ENCODE assay signal across 38 cellular contexts in the genomic region with DNA sequence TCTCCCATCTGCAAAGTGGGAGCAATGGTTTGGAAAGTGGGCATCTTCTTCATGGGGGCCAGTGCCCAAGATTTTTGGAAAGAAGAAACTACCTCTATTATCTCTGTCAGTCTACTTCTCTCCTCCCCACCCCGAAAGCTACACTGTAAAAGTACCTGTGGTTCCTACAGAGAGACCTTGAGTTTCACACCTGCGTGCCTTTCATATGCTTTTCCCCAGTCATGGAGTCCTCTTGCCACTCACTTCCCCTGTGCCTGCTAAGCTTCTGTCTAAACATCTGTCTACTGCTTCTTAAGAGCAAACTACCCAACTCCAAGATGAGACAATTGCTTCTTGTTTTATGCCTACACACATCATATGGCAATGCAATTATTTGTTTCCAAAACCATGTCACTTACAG.
"Had no signal": no experiment of that assay in that cellular context is flagged by ENCODE, and none has a peak within 500 bp of the region (broad histone marks: within the 10 kb centered on the region; RNA-seq: fewer than 3 reads in every experiment).

No MANE protein-coding gene starts in this region.

- H3K36me3 ChIP-seq: cardiac muscle cell had no signal

- DNase-seq: activated CD4-positive, alpha-beta memory T cell treated with anti-CD3 and anti-CD28 coated beads, Interleukin-2, amount 10 ng/mL, durations not matched to agents 7 days and 5 days; activated CD4-positive, alpha-beta T cell treated with anti-CD3 and anti-CD28 coated beads for 1 hour; activated CD4-positive, alpha-beta T cell treated with anti-CD3 and anti-CD28 coated beads for 36 hours; activated CD4-positive, alpha-beta T cell treated with anti-CD3 and anti-CD28 coated beads for 48 hours; activated CD4-positive, alpha-beta T cell treated with anti-CD3 and anti-CD28 coated beads, Interleukin-2, amount 10 ng/mL, durations not matched to agents 7 days and 5 days; activated CD4-positive, alpha-beta T cell treated with anti-CD3 and anti-CD28 coated beads, Interleukin-2, amount 50 U/mL, for 48 hours; activated CD4-positive, CD25-positive, alpha-beta regulatory T cell; activated CD8-positive, alpha-beta memory T cell treated with anti-CD3 and anti-CD28 coated beads for 24 hours; activated CD8-positive, alpha-beta memory T cell treated with anti-CD3 and anti-CD28 coated beads, Interleukin-2, amount 10 ng/mL, durations not matched to agents 7 days and 5 days; activated CD8-positive, alpha-beta memory T cell treated with anti-CD3 and anti-CD28 coated beads, Interleukin-2, amount 50 U/mL, for 48 hours; activated CD8-positive, alpha-beta T cell treated with anti-CD3 and anti-CD28 coated beads, Interleukin-2, amount 10 ng/mL, durations not matched to agents 7 days and 5 days; activated effector memory CD4-positive, alpha-beta T cell treated with Interleukin-2 at 50 U/mL for 16 hours; activated gamma-delta T cell; activated naive CD4-positive, alpha-beta T cell treated with anti-CD3 and anti-CD28 coated beads, Interleukin-2, amount 10 ng/mL, durations not matched to agents 7 days and 5 days; activated naive CD4-positive, alpha-beta T cell treated with Interleukin-2 at 50 U/mL for 16 hours; activated naive CD8-positive, alpha-beta T cell treated with anti-CD3 and anti-CD28 coated beads, Interleukin-2, amount 10 ng/mL, durations not matched to agents 7 days and 5 days; activated naive CD8-positive, alpha-beta T cell treated with anti-CD3 and anti-CD28 coated beads, Interleukin-2, amount 50 U/mL, for 24 hours; activated T-cell treated with anti-CD3 and anti-CD28 coated beads, Interleukin-2, amount 50 U/mL, for 24 hours; activated T-cell treated with anti-CD3 and anti-CD28 coated beads, Interleukin-2, amount 50 U/mL, for 48 hours; amygdala; anterior cingulate cortex; caudate nucleus; cerebellar nuclear complex; T-helper 2 cell; T-helper 9 cell had no signal

- H3K27ac Mint-ChIP-seq: activated CD4-positive, alpha-beta memory T cell treated with anti-CD3 and anti-CD28 coated beads, Interleukin-2, amount 10 ng/mL, durations not matched to agents 7 days and 5 days; activated CD4-positive, alpha-beta T cell treated with anti-CD3 and anti-CD28 coated beads for 36 hours; activated CD4-positive, alpha-beta T cell treated with anti-CD3 and anti-CD28 coated beads, Interleukin-2, amount 10 ng/mL, durations not matched to agents 7 days and 5 days; activated CD8-positive, alpha-beta memory T cell treated with anti-CD3 and anti-CD28 coated beads, Interleukin-2, amount 10 ng/mL, durations not matched to agents 7 days and 5 days; activated CD8-positive, alpha-beta T cell treated with anti-CD3 and anti-CD28 coated beads, Interleukin-2, amount 10 ng/mL, durations not matched to agents 7 days and 5 days; activated naive CD4-positive, alpha-beta T cell treated with anti-CD3 and anti-CD28 coated beads, Interleukin-2, amount 10 ng/mL, durations not matched to agents 7 days and 5 days; activated naive CD4-positive, alpha-beta T cell treated with anti-CD3 and anti-CD28 coated beads, Interleukin-2, amount 50 U/mL, for 24 hours; activated naive CD8-positive, alpha-beta T cell; activated naive CD8-positive, alpha-beta T cell treated with anti-CD3 and anti-CD28 coated beads, Interleukin-2, amount 10 ng/mL, durations not matched to agents 7 days and 5 days; activated naive CD8-positive, alpha-beta T cell treated with anti-CD3 and anti-CD28 coated beads, Interleukin-2, amount 50 U/mL, for 24 hours; activated T-cell treated with anti-CD3 and anti-CD28 coated beads, Interleukin-2, amount 50 U/mL, for 24 hours; activated T-helper 2 cell treated with anti-CD3 and anti-CD28 coated beads, Interferon-gamma antibody, Interleukin-2, Interleukin-4, amounts not matched to agents 10 μg/mL and 5 μg/mL and 100 μg/mL, durations not matched to agents 14 hours and 24 hours and 36 hours; brain; T-helper 1 cell treated with Interleukin-12 subunit alpha and Interleukin-12 subunit beta and Interleukin-4 antibody, amounts not matched to agents 30 μg/mL and 1 μg/mL, for 36 hours; T-helper 2 cell treated with Interferon-gamma antibody and Interleukin-4, amounts not matched to agents 5 μg/mL and 100 μg/mL, for 36 hours had no signal

- H3K27ac ChIP-seq: ascending aorta, cardiac muscle cell, VCaP had no signal

- H3K9me3 Mint-ChIP-seq: activated CD4-positive, alpha-beta memory T cell treated with anti-CD3 and anti-CD28 coated beads, Interleukin-2, amount 10 ng/mL, durations not matched to agents 7 days and 5 days; activated CD4-positive, alpha-beta T cell treated with anti-CD3 and anti-CD28 coated beads, Interleukin-2, amount 10 ng/mL, durations not matched to agents 7 days and 5 days; activated naive CD4-positive, alpha-beta T cell treated with anti-CD3 and anti-CD28 coated beads, Interleukin-2, amount 10 ng/mL, durations not matched to agents 7 days and 5 days; activated naive CD8-positive, alpha-beta T cell treated with anti-CD3 and anti-CD28 coated beads, Interleukin-2, amount 10 ng/mL, durations not matched to agents 7 days and 5 days; activated T-helper 2 cell treated with anti-CD3 and anti-CD28 coated beads, Interferon-gamma antibody, Interleukin-2, Interleukin-4, amounts not matched to agents 10 μg/mL and 5 μg/mL and 100 μg/mL, durations not matched to agents 14 hours and 24 hours and 36 hours; central memory CD8-positive, alpha-beta T cell; T-helper 1 cell treated with Interleukin-12 subunit alpha and Interleukin-12 subunit beta and Interleukin-4 antibody, amounts not matched to agents 30 μg/mL and 1 μg/mL, for 36 hours; T-helper 2 cell treated with Interferon-gamma antibody and Interleukin-4, amounts not matched to agents 5 μg/mL and 100 μg/mL, for 36 hours had no signal

- H3K27me3 ChIP-seq: ascending aorta, cardiac muscle cell had no signal

- H3K4me1 ChIP-seq: ascending aorta had no signal

- H3K27me3 Mint-ChIP-seq: activated CD4-positive, alpha-beta memory T cell treated with anti-CD3 and anti-CD28 coated beads, Interleukin-2, amount 10 ng/mL, durations not matched to agents 7 days and 5 days; activated CD4-positive, alpha-beta T cell treated with anti-CD3 and anti-CD28 coated beads for 36 hours; activated CD4-positive, alpha-beta T cell treated with anti-CD3 and anti-CD28 coated beads, Interleukin-2, amount 10 ng/mL, durations not matched to agents 7 days and 5 days; activated CD8-positive, alpha-beta memory T cell treated with anti-CD3 and anti-CD28 coated beads, Interleukin-2, amount 10 ng/mL, durations not matched to agents 7 days and 5 days; activated naive CD4-positive, alpha-beta T cell treated with anti-CD3 and anti-CD28 coated beads, Interleukin-2, amount 10 ng/mL, durations not matched to agents 7 days and 5 days; activated naive CD4-positive, alpha-beta T cell treated with anti-CD3 and anti-CD28 coated beads, Interleukin-2, amount 50 U/mL, for 24 hours; activated naive CD8-positive, alpha-beta T cell; activated naive CD8-positive, alpha-beta T cell treated with anti-CD3 and anti-CD28 coated beads, Interleukin-2, amount 10 ng/mL, durations not matched to agents 7 days and 5 days; activated naive CD8-positive, alpha-beta T cell treated with anti-CD3 and anti-CD28 coated beads, Interleukin-2, amount 50 U/mL, for 24 hours; activated T-cell treated with anti-CD3 and anti-CD28 coated beads, Interleukin-2, amount 50 U/mL, for 24 hours; brain; central memory CD8-positive, alpha-beta T cell had no signal

- H3K36me3 Mint-ChIP-seq: activated CD8-positive, alpha-beta memory T cell treated with anti-CD3 and anti-CD28 coated beads, Interleukin-2, amount 10 ng/mL, durations not matched to agents 7 days and 5 days; activated naive CD4-positive, alpha-beta T cell treated with anti-CD3 and anti-CD28 coated beads, Interleukin-2, amount 10 ng/mL, durations not matched to agents 7 days and 5 days; brain had no signal

- H3K9me3 ChIP-seq: ascending aorta had no signal

- H3K4me1 Mint-ChIP-seq: activated CD4-positive, alpha-beta memory T cell treated with anti-CD3 and anti-CD28 coated beads, Interleukin-2, amount 10 ng/mL, durations not matched to agents 7 days and 5 days; activated CD4-positive, alpha-beta T cell treated with anti-CD3 and anti-CD28 coated beads for 36 hours; activated CD4-positive, alpha-beta T cell treated with anti-CD3 and anti-CD28 coated beads, Interleukin-2, amount 10 ng/mL, durations not matched to agents 7 days and 5 days; activated CD8-positive, alpha-beta memory T cell treated with anti-CD3 and anti-CD28 coated beads, Interleukin-2, amount 10 ng/mL, durations not matched to agents 7 days and 5 days; activated naive CD4-positive, alpha-beta T cell treated with anti-CD3 and anti-CD28 coated beads, Interleukin-2, amount 10 ng/mL, durations not matched to agents 7 days and 5 days; activated naive CD4-positive, alpha-beta T cell treated with anti-CD3 and anti-CD28 coated beads, Interleukin-2, amount 50 U/mL, for 24 hours; activated naive CD8-positive, alpha-beta T cell treated with anti-CD3 and anti-CD28 coated beads, Interleukin-2, amount 10 ng/mL, durations not matched to agents 7 days and 5 days; activated naive CD8-positive, alpha-beta T cell treated with anti-CD3 and anti-CD28 coated beads, Interleukin-2, amount 50 U/mL, for 24 hours; brain; central memory CD8-positive, alpha-beta T cell had no signal

- ATAC-seq: activated CD4-positive, alpha-beta T cell treated with anti-CD3 and anti-CD28 coated beads for 36 hours; activated CD4-positive, CD25-positive, alpha-beta regulatory T cell treated with anti-CD3 and anti-CD28 coated beads, Interleukin-2, amount 50 U/mL, for 24 hours; activated CD8-positive, alpha-beta memory T cell treated with anti-CD3 and anti-CD28 coated beads, Interleukin-2, amount 10 ng/mL, durations not matched to agents 7 days and 5 days; activated CD8-positive, alpha-beta T cell treated with anti-CD3 and anti-CD28 coated beads, Interleukin-2, amount 10 ng/mL, durations not matched to agents 7 days and 5 days; activated naive CD8-positive, alpha-beta T cell treated with anti-CD3 and anti-CD28 coated beads, Interleukin-2, amount 50 U/mL, for 24 hours had no signal

- FAIRE-seq: bronchial epithelial cell, TTC549 had no signal

- H3K4me3 Mint-ChIP-seq: activated CD4-positive, alpha-beta memory T cell treated with anti-CD3 and anti-CD28 coated beads, Interleukin-2, amount 10 ng/mL, durations not matched to agents 7 days and 5 days; activated CD4-positive, alpha-beta T cell treated with anti-CD3 and anti-CD28 coated beads for 36 hours; activated CD4-positive, alpha-beta T cell treated with anti-CD3 and anti-CD28 coated beads, Interleukin-2, amount 10 ng/mL, durations not matched to agents 7 days and 5 days; activated CD8-positive, alpha-beta memory T cell treated with anti-CD3 and anti-CD28 coated beads, Interleukin-2, amount 10 ng/mL, durations not matched to agents 7 days and 5 days; activated CD8-positive, alpha-beta T cell treated with anti-CD3 and anti-CD28 coated beads, Interleukin-2, amount 10 ng/mL, durations not matched to agents 7 days and 5 days; activated naive CD4-positive, alpha-beta T cell treated with anti-CD3 and anti-CD28 coated beads, Interleukin-2, amount 10 ng/mL, durations not matched to agents 7 days and 5 days; activated naive CD4-positive, alpha-beta T cell treated with anti-CD3 and anti-CD28 coated beads, Interleukin-2, amount 50 U/mL, for 24 hours; activated naive CD8-positive, alpha-beta T cell; activated naive CD8-positive, alpha-beta T cell treated with anti-CD3 and anti-CD28 coated beads, Interleukin-2, amount 10 ng/mL, durations not matched to agents 7 days and 5 days; activated naive CD8-positive, alpha-beta T cell treated with anti-CD3 and anti-CD28 coated beads, Interleukin-2, amount 50 U/mL, for 24 hours; activated T-cell treated with anti-CD3 and anti-CD28 coated beads, Interleukin-2, amount 50 U/mL, for 24 hours; brain; central memory CD8-positive, alpha-beta T cell; T-helper 1 cell treated with Interleukin-12 subunit alpha and Interleukin-12 subunit beta and Interleukin-4 antibody, amounts not matched to agents 30 μg/mL and 1 μg/mL, for 36 hours; T-helper 2 cell treated with Interferon-gamma antibody and Interleukin-4, amounts not matched to agents 5 μg/mL and 100 μg/mL, for 36 hours had no signal

- H3K4me3 ChIP-seq: ascending aorta, cardiac muscle cell had no signal
